Comparison of ENCODE assay signal across 1 cellular context in the genomic region with DNA sequence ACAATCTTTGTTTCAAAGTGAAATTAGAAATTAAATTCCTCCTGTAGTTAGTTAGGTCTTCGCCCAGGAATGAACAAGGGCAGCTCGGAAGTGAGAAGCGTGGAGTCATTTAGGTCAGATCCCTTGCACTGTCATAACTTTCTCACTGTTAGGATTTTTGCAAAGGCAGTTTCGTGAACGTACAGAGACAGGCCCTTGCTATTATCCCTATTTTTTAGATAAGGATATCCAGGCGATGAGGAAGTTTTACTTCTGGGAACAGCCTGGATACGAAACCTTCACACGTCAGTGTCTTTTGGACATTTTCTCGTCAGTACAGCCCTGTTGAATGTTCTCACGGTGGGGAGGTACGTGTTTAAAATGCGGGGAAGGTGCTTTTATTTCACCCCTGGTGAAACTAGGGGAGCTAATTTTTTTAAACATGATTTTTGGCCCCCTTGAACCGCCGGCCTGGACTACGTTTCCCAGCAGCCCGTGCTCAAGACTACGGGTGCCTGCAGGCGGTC.
A peak's percentile ranks its signal among the peaks of the same experiment; 100 is the strongest.
TF ChIP-seq lines count a peak whose summit lies in the region.

No MANE protein-coding gene starts in this region.

TF ChIP-seq in HepG2, 621 proteins besides CTCF, POLR2A, EP300 and RAD21 (continued from another document and continues in another):
- TF ChIP-seq NCOA5 (CRISPR knock-in tag; IDR thresholded peaks at IDR 0.05) (no peak), HDAC1 (CRISPR knock-in tag; IDR thresholded peaks at IDR 0.05) (no peak), JUNB (CRISPR knock-in tag; IDR thresholded peaks at IDR 0.05; ENCODE audit: borderline replicate concordance) (no peak), MED1 (CRISPR knock-in tag; IDR thresholded peaks at IDR 0.05) (peak; percentile 47; the same call in 1 of the 2 replicates), SP4 (CRISPR knock-in tag; IDR thresholded peaks at IDR 0.05) (no peak), ZFP37 (CRISPR knock-in tag; IDR thresholded peaks at IDR 0.05; ENCODE audit: borderline replicate concordance) (no peak), MEF2D (CRISPR knock-in tag; IDR thresholded peaks at IDR 0.05) (no peak), PHF5A (CRISPR knock-in tag; IDR thresholded peaks at IDR 0.05; ENCODE audit: low read depth, unreplicated experiment) (no peak), ZSCAN21 (CRISPR knock-in tag; IDR thresholded peaks at IDR 0.05; ENCODE audit: borderline replicate concordance) (no peak), NFATC3 (CRISPR knock-in tag; IDR thresholded peaks at IDR 0.05) (no peak), HMGA1 (CRISPR knock-in tag; conservative IDR thresholded peaks at IDR 0.05) (no peak), EEA1 (CRISPR knock-in tag; IDR thresholded peaks at IDR 0.05; ENCODE audit: borderline replicate concordance) (no peak), ZNF326 (CRISPR knock-in tag; IDR thresholded peaks at IDR 0.05; ENCODE audit: borderline replicate concordance) (no peak), CC2D1A (CRISPR knock-in tag; IDR thresholded peaks at IDR 0.05) (no peak), ZNF775 (CRISPR knock-in tag; IDR thresholded peaks at IDR 0.05; ENCODE audit: borderline replicate concordance) (no peak), LCORL (IDR thresholded peaks at IDR 0.05) (no peak), LCORL (CRISPR knock-in tag; IDR thresholded peaks at IDR 0.05) (peak; percentile 50; the same call in 1 of the 2 replicates), ZSCAN12 (CRISPR knock-in tag; IDR thresholded peaks at IDR 0.05) (no peak), MAFK (conservative IDR thresholded peaks at IDR 0.05 in 1 of 2, IDR thresholded peaks at IDR 0.05 in 1 of 2; ENCODE audit: low read length in 2 of 2) (no peak), SATB2 (CRISPR knock-in tag; IDR thresholded peaks at IDR 0.05) (no peak), KDM2A (CRISPR knock-in tag; IDR thresholded peaks at IDR 0.05; ENCODE audit: borderline replicate concordance, low read depth) (no peak), ZNF614 (CRISPR knock-in tag; IDR thresholded peaks at IDR 0.05; ENCODE audit: borderline replicate concordance) (no peak), ESRRA (CRISPR knock-in tag; IDR thresholded peaks at IDR 0.05; ENCODE audit: low read depth) (no peak), NFE2L1 (CRISPR knock-in tag; IDR thresholded peaks at IDR 0.05; ENCODE audit: borderline replicate concordance) (no peak), ZNF674 (CRISPR knock-in tag; IDR thresholded peaks at IDR 0.05; ENCODE audit: low read depth) (no peak), NFIB (CRISPR knock-in tag; IDR thresholded peaks at IDR 0.05; ENCODE audit: borderline replicate concordance) (no peak), ZNF501 (CRISPR knock-in tag; IDR thresholded peaks at IDR 0.05) (no peak), ZNF296 (CRISPR knock-in tag; conservative IDR thresholded peaks at IDR 0.05) (no peak), RFXAP (CRISPR knock-in tag; IDR thresholded peaks at IDR 0.05; ENCODE audit: borderline replicate concordance) (no peak), ZNF747 (CRISPR knock-in tag; IDR thresholded peaks at IDR 0.05; ENCODE audit: borderline replicate concordance) (no peak), ATM (IDR thresholded peaks at IDR 0.05; ENCODE audit: borderline replicate concordance) (no peak), CENPT (CRISPR knock-in tag; IDR thresholded peaks at IDR 0.05; ENCODE audit: low read depth) (no peak), ZNF773 (CRISPR knock-in tag; IDR thresholded peaks at IDR 0.05; ENCODE audit: borderline replicate concordance) (no peak)
- TF ChIP-seq, protein P1, sequence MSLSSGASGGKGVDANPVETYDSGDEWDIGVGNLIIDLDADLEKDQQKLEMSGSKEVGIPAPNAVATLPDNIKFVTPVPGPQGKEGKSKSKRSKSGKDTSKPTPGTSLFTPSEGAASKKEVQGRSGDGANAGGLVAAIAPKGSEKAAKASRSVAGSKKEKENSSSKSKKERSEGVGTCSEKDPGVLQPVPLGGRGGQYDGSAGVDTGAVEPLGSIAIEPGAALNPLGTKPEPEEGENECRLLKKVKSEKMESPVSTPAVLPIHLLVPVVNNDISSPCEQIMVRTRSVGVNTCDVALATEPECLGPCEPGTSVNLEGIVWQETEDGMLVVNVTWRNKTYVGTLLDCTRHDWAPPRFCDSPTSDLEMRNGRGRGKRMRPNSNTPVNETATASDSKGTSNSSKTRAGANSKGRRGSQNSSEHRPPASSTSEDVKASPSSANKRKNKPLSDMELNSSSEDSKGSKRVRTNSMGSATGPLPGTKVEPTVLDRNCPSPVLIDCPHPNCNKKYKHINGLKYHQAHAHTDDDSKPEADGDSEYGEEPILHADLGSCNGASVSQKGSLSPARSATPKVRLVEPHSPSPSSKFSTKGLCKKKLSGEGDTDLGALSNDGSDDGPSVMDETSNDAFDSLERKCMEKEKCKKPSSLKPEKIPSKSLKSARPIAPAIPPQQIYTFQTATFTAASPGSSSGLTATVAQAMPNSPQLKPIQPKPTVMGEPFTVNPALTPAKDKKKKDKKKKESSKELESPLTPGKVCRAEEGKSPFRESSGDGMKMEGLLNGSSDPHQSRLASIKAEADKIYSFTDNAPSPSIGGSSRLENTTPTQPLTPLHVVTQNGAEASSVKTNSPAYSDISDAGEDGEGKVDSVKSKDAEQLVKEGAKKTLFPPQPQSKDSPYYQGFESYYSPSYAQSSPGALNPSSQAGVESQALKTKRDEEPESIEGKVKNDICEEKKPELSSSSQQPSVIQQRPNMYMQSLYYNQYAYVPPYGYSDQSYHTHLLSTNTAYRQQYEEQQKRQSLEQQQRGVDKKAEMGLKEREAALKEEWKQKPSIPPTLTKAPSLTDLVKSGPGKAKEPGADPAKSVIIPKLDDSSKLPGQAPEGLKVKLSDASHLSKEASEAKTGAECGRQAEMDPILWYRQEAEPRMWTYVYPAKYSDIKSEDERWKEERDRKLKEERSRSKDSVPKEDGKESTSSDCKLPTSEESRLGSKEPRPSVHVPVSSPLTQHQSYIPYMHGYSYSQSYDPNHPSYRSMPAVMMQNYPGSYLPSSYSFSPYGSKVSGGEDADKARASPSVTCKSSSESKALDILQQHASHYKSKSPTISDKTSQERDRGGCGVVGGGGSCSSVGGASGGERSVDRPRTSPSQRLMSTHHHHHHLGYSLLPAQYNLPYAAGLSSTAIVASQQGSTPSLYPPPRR (CRISPR knock-in tag; IDR thresholded peaks at IDR 0.05; ENCODE audit: borderline replicate concordance), result no peak
- TF ChIP-seq, protein P2, sequence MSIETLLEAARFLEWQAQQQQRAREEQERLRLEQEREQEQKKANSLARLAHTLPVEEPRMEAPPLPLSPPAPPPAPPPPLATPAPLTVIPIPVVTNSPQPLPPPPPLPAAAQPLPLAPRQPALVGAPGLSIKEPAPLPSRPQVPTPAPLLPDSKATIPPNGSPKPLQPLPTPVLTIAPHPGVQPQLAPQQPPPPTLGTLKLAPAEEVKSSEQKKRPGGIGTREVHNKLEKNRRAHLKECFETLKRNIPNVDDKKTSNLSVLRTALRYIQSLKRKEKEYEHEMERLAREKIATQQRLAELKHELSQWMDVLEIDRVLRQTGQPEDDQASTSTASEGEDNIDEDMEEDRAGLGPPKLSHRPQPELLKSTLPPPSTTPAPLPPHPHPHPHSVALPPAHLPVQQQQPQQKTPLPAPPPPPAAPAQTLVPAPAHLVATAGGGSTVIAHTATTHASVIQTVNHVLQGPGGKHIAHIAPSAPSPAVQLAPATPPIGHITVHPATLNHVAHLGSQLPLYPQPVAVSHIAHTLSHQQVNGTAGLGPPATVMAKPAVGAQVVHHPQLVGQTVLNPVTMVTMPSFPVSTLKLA (IDR thresholded peaks at IDR 0.05), result no peak
- TF ChIP-seq, protein P3, sequence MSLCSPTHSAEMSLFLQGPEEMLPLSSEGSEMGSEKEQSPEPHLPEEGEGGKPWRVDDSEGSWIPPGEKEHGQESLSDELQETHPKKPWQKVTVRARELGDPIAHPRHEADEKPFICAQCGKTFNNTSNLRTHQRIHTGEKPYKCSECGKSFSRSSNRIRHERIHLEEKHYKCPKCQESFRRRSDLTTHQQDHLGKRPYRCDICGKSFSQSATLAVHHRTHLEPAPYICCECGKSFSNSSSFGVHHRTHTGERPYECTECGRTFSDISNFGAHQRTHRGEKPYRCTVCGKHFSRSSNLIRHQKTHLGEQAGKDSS (CRISPR knock-in tag; IDR thresholded peaks at IDR 0.05; ENCODE audit: borderline replicate concordance, low read depth), result no peak
- TF ChIP-seq, protein P4, sequence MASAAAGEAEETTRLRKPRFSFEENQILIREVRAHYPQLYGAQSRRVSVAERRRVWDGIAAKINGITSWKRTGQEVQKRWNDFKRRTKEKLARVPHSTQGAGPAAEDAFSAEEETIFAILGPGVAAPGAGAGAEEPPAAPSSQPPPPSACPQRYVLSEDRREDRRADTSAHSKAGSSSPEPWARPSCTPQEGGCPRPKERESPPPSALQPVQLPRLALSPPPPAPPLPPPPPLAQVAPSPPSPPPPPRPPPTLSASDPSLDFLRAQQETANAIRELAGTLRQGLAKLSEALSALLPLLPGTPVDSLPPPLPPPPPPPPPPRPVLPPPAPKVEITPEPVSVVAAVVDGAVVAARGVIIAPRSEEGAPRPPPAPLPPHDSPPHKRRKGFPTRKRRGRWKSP (CRISPR knock-in tag; IDR thresholded peaks at IDR 0.05), result no peak
- TF ChIP-seq, protein P5, sequence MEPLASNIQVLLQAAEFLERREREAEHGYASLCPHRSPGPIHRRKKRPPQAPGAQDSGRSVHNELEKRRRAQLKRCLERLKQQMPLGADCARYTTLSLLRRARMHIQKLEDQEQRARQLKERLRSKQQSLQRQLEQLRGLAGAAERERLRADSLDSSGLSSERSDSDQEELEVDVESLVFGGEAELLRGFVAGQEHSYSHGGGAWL (CRISPR knock-in tag; IDR thresholded peaks at IDR 0.05), result no peak
- TF ChIP-seq, protein P6, sequence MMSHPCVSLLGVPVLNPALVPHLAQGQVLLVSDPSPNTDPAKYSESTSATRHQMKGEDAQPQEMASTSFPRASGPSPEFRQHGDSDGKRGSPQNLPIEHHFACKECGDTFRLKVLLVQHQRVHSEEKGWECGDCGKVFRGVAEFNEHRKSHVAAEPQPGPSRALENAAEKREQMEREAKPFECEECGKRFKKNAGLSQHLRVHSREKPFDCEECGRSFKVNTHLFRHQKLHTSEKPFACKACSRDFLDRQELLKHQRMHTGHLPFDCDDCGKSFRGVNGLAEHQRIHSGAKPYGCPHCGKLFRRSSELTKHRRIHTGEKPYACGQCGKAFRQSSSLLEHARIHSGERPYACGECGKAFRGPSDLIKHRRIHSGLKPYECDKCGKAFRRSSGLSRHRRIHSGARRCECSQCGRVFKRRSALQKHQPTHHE (CRISPR knock-in tag; IDR thresholded peaks at IDR 0.05; ENCODE audit: borderline replicate concordance), result no peak
- TF ChIP-seq, protein P7, sequence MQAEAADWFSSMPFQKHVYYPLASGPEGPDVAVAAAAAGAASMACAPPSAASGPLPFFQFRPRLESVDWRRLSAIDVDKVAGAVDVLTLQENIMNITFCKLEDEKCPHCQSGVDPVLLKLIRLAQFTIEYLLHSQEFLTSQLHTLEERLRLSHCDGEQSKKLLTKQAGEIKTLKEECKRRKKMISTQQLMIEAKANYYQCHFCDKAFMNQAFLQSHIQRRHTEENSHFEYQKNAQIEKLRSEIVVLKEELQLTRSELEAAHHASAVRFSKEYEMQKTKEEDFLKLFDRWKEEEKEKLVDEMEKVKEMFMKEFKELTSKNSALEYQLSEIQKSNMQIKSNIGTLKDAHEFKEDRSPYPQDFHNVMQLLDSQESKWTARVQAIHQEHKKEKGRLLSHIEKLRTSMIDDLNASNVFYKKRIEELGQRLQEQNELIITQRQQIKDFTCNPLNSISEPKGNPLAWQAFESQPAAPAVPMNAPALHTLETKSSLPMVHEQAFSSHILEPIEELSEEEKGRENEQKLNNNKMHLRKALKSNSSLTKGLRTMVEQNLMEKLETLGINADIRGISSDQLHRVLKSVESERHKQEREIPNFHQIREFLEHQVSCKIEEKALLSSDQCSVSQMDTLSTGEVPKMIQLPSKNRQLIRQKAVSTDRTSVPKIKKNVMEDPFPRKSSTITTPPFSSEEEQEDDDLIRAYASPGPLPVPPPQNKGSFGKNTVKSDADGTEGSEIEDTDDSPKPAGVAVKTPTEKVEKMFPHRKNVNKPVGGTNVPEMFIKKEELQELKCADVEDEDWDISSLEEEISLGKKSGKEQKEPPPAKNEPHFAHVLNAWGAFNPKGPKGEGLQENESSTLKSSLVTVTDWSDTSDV (CRISPR knock-in tag; IDR thresholded peaks at IDR 0.05), result no peak
- TF ChIP-seq, protein P8, sequence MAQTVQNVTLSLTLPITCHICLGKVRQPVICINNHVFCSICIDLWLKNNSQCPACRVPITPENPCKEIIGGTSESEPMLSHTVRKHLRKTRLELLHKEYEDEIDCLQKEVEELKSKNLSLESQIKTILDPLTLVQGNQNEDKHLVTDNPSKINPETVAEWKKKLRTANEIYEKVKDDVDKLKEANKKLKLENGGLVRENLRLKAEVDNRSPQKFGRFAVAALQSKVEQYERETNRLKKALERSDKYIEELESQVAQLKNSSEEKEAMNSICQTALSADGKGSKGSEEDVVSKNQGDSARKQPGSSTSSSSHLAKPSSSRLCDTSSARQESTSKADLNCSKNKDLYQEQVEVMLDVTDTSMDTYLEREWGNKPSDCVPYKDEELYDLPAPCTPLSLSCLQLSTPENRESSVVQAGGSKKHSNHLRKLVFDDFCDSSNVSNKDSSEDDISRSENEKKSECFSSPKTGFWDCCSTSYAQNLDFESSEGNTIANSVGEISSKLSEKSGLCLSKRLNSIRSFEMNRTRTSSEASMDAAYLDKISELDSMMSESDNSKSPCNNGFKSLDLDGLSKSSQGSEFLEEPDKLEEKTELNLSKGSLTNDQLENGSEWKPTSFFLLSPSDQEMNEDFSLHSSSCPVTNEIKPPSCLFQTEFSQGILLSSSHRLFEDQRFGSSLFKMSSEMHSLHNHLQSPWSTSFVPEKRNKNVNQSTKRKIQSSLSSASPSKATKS (CRISPR knock-in tag; IDR thresholded peaks at IDR 0.05), result no peak
- TF ChIP-seq, protein P9, sequence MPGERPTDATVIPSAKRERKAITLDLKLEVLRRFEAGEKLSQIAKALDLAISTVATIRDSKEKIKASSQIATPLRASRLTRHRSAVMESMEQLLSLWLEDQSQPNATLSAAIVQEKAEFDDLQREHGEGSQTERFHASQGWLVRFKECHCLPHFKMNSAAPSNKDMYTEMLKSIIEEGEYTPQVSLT (CRISPR knock-in tag; IDR thresholded peaks at IDR 0.05; ENCODE audit: borderline replicate concordance, low read depth), result no peak
- TF ChIP-seq, protein P10, sequence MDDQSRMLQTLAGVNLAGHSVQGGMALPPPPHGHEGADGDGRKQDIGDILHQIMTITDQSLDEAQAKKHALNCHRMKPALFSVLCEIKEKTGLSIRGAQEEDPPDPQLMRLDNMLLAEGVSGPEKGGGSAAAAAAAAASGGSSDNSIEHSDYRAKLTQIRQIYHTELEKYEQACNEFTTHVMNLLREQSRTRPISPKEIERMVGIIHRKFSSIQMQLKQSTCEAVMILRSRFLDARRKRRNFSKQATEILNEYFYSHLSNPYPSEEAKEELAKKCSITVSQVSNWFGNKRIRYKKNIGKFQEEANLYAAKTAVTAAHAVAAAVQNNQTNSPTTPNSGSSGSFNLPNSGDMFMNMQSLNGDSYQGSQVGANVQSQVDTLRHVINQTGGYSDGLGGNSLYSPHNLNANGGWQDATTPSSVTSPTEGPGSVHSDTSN (CRISPR knock-in tag; IDR thresholded peaks at IDR 0.05; ENCODE audit: borderline replicate concordance), result no peak
- TF ChIP-seq, protein P11, sequence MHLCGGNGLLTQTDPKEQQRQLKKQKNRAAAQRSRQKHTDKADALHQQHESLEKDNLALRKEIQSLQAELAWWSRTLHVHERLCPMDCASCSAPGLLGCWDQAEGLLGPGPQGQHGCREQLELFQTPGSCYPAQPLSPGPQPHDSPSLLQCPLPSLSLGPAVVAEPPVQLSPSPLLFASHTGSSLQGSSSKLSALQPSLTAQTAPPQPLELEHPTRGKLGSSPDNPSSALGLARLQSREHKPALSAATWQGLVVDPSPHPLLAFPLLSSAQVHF (CRISPR knock-in tag; IDR thresholded peaks at IDR 0.05), result no peak
